8 cellular contexts compared by ENCODE assay signal in the genomic region with DNA sequence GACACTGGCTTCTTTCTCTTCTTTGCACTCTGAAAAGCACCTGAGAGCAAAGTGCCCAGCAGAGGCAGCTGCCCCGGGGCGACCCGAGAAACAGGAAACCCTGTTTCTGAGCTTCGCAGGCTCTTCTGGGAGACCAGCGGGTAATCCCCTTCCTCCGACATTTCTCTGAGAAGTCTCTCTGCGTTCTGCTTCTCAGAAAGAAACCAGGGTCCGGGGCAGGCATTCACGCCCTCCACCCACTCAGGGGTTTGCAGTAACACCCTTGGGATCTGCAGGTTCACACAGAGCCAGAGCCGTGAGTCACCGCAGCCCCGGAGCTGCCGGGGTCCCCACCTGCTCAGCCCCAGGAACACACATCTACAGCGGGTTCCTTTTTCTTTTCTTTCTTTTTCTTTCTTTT.
DNase-seq lines count a peak whose midpoint lies in the region; ATAC-seq and TF ChIP-seq lines count a peak whose summit lies in the region.

No MANE protein-coding gene starts in this region.

- TF ChIP-seq POLR2A in gastroesophageal sphincter (IDR thresholded peaks at IDR 0.05): no peak

- 40 to 68% methylated on average over 2 to 13 of the region's 14 CpGs for WGBS in gastroesophageal sphincter (ENCODE audit: low coverage in 1 of 2), 2 donors

- H3K27me3 ChIP-seq in HAP-1 (ENCODE audit: low read depth): no peaks in the 10 kb centered on the region
- H3K27me3 ChIP-seq in gastroesophageal sphincter: no peaks in the 10 kb centered on the region

- H3K4me1 Mint-ChIP-seq in activated naive CD4-positive, alpha-beta T cell treated with anti-CD3 and anti-CD28 coated beads for 36 hours (ENCODE audit: low read depth): peaks cover 26% of the 10 kb centered on the region

- CTCF ChIA-PET in activated naive CD4-positive, alpha-beta T cell treated with anti-CD3 and anti-CD28 coated beads for 36 hours (lab: Charles Lee): interaction anchor here (0.6 to 1.8 kb wide), 6 partner anchors 9 to 86 kb away, joined by 3 to 5 read pairs (median 4); a partner anchor contains a TSS

- H3K9me3 ChIP-seq in HAP-1: no peaks in the 10 kb centered on the region
- no peaks in the 10 kb centered on the region for H3K9me3 ChIP-seq in gastroesophageal sphincter

- no peak for TF ChIP-seq EP300 in gastroesophageal sphincter (IDR thresholded peaks at IDR 0.05)

- ATAC-seq in GM21717 (IDR thresholded peaks at IDR 0.05; ENCODE audit: unreplicated experiment) (peak; percentile 67), gastroesophageal sphincter (no peak)

- no peaks in the 10 kb centered on the region for H3K27me3 Mint-ChIP-seq in activated naive CD4-positive, alpha-beta T cell treated with anti-CD3 and anti-CD28 coated beads for 36 hours (ENCODE audit: low read depth)

- peak; percentile 96 for DNase-seq in GM12865 (ENCODE audit: low read depth)
- DNase-seq in NK-92 treated with Interleukin-12 subunit alpha and Interleukin-12 subunit beta, amount 100 ng/mL, for 24 hours (lab: John Stamatoyannopoulos, UW): peak; percentile 89
- peak; percentile 89 for DNase-seq in activated naive CD4-positive, alpha-beta T cell treated with anti-CD3 and anti-CD28 coated beads for 36 hours
- DNase-seq in stimulated activated CD4-positive, alpha-beta T cell treated with anti-CD3 and anti-CD28 coated beads, Interleukin-15, amount 100 ng/mL, for 24 hours: peak; percentile 86
- no peak for DNase-seq in HAP-1 (ENCODE audit: low spot score in 2 of 2)
- DNase-seq in NCI-H748 (lab: John Stamatoyannopoulos, UW; ENCODE audit: unreplicated experiment): no peak

- TF ChIP-seq CTCF in GM12865 (IDR thresholded peaks at IDR 0.05; ENCODE audit: insufficient read depth, low read depth, low read length, missing control alignments) (peak; percentile 6), gastroesophageal sphincter (IDR thresholded peaks at IDR 0.05) (no peak)

- no peaks in the 10 kb centered on the region for H3K36me3 Mint-ChIP-seq in activated naive CD4-positive, alpha-beta T cell treated with anti-CD3 and anti-CD28 coated beads for 36 hours (ENCODE audit: low read depth)

- peak overlapping the region; percentile 74 for H3K4me3 Mint-ChIP-seq in activated naive CD4-positive, alpha-beta T cell treated with anti-CD3 and anti-CD28 coated beads for 36 hours

- in situ Hi-C loops in HAP-1 (cut with MboI; ENCODE audit: low sequenced_read_pairs): no loop called here

- H3K27ac Mint-ChIP-seq in activated naive CD4-positive, alpha-beta T cell treated with anti-CD3 and anti-CD28 coated beads for 36 hours: peak overlapping the region; percentile 91

- intact Hi-C loops in activated naive CD4-positive, alpha-beta T cell treated with anti-CD3 and anti-CD28 coated beads for 36 hours (cut with micrococcal nuclease): loop anchor here (1.0 to 5.0 kb wide), 4 partner anchors 9 to 86 kb away; a partner anchor contains a TSS

- no peaks in the 10 kb centered on the region for H3K9me3 Mint-ChIP-seq in activated naive CD4-positive, alpha-beta T cell treated with anti-CD3 and anti-CD28 coated beads for 36 hours

- H3K36me3 ChIP-seq in HAP-1 (replicated peaks): no peaks in the 10 kb centered on the region
- H3K36me3 ChIP-seq in gastroesophageal sphincter: no peaks in the 10 kb centered on the region

- H3K27ac ChIP-seq in gastroesophageal sphincter: no peak overlapping the region

- no peaks in the 10 kb centered on the region for H3K4me1 ChIP-seq in HAP-1
- H3K4me1 ChIP-seq in gastroesophageal sphincter: no peaks in the 10 kb centered on the region

- peak overlapping the region; percentile 50 for H3K4me3 ChIP-seq in GM12865 (ENCODE audit: low read depth, low read length)
- H3K4me3 ChIP-seq in HAP-1: no peak overlapping the region
- peak overlapping the region in 1 of 2 donors; percentile 8 for H3K4me3 ChIP-seq in gastroesophageal sphincter

Comparison
In these comparisons a context has a peak if more than half of its experiments do, and no peak if none do; other contexts are left out.
1. DNase-seq: peak in GM12865 (single experiment), NK-92 treated with Interleukin-12 subunit alpha and Interleukin-12 subunit beta, amount 100 ng/mL, for 24 hours (single experiment), activated naive CD4-positive, alpha-beta T cell treated with anti-CD3 and anti-CD28 coated beads for 36 hours (single experiment) and stimulated activated CD4-positive, alpha-beta T cell treated with anti-CD3 and anti-CD28 coated beads, Interleukin-15, amount 100 ng/mL, for 24 hours (single experiment); none in HAP-1 (0 of 2) and NCI-H748 (single experiment).